In the genomic region with DNA sequence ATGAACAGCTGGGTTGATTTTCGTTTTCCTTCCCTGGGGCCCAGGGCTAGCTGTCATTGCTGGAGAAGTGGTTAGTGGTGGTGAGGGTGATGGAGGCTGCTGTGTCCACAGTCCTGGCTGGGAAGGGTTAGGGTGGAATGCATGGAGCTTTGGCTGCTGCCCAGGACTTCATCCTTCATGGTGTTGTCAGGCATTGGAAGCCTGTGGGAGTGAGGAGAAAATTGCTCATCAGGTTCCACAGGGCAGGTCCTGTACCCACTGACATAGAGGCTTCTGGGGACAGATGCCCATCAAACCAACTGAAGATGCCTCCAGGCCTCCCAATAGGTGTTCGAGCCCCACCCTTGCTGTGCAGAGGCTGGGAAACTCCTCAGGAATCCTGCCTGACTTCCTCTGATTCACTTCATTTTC, we compare ENCODE assay signal across 29 cellular contexts.
DNase-seq lines count a peak whose midpoint lies in the region; ATAC-seq and TF ChIP-seq lines count a peak whose summit lies in the region.
"Had no signal": no experiment of that assay in that cellular context is flagged by ENCODE, and none has a peak within 500 bp of the region (broad histone marks: within the 10 kb centered on the region; RNA-seq: fewer than 3 reads in every experiment).

No MANE protein-coding gene starts in this region.

- peaks cover 0 to 9% (median 0%) of the 10 kb centered on the region in 9 donors for H3K27me3 ChIP-seq in heart left ventricle
- H3K27me3 ChIP-seq: right lobe of liver had no signal

- H3K4me3 ChIP-seq in astrocyte of the spinal cord (ENCODE audit: low read depth, low read length) = no peak overlapping the region
- H3K4me3 ChIP-seq in heart left ventricle = no peak overlapping the region
- H3K4me3 ChIP-seq: A549, K562, right lobe of liver, stomach had no signal

- H3K36me3 ChIP-seq in heart left ventricle = no peaks in the 10 kb centered on the region
- H3K36me3 ChIP-seq: right lobe of liver, stomach had no signal

- no peak for TF ChIP-seq CTCF in astrocyte of the spinal cord (IDR thresholded peaks at IDR 0.05; ENCODE audit: low read depth, low read length)
- TF ChIP-seq CTCF in heart left ventricle (IDR thresholded peaks at IDR 0.05) = no peak

- WGBS in heart left ventricle, 4 donors = 66 to 84% (median 78%) methylated on average over 2 of the region's 2 CpGs

- H3K27ac ChIP-seq in heart left ventricle = no peak overlapping the region
- H3K27ac ChIP-seq: A549, C4-2B, right lobe of liver, stomach had no signal

- peak; percentile 78 for DNase-seq in AG20443 (ENCODE audit: low spot score)
- peak; percentile 88 for DNase-seq in M059J (ENCODE audit: low read depth)
- DNase-seq in astrocyte of the spinal cord (ENCODE audit: low read depth, low spot score) = peak; percentile 66
- peak; percentile 64 for DNase-seq in hepatic stellate cell (ENCODE audit: low spot score)
- DNase-seq in heart left ventricle = no peak
- no peak for DNase-seq in NCI-H2107 treated with DMSO at 0.1 percent for 48 hours (lab: John Stamatoyannopoulos, UW; ENCODE audit: unreplicated experiment)
- DNase-seq in activated CD4-positive, alpha-beta T cell treated with anti-CD3 and anti-CD28 coated beads for 1 hour = no peak
- DNase-seq: activated B cell treated with CpG ODN at 0.5 μM for 24 hours; activated CD8-positive, alpha-beta T cell treated with anti-CD3 and anti-CD28 coated beads for 36 hours; activated naive CD4-positive, alpha-beta T cell treated with anti-CD3 and anti-CD28 coated beads, Interleukin-2, amount 10 ng/mL, durations not matched to agents 7 days and 5 days; activated T-cell treated with anti-CD3 and anti-CD28 coated beads, Interleukin-2, amount 50 U/mL, for 4 hours; anterior cingulate cortex; cerebellar nuclear complex; effector CD4-positive, alpha-beta T cell; erythroblast; natural killer cell; NCI-H146; NCI-H2171 treated with DMSO at 0.1 percent for 48 hours; NCI-H526 treated with DMSO at 0.1 percent for 48 hours; right lobe of liver; Right ventricle myocardium superior; stomach; SW 1271 had no signal

- ATAC-seq in heart left ventricle (no peak), HG02623 (IDR thresholded peaks at IDR 0.05; ENCODE audit: unreplicated experiment) (no peak)
- ATAC-seq: A549; activated CD8-positive, alpha-beta T cell treated with anti-CD3 and anti-CD28 coated beads for 36 hours; activated T-cell treated with anti-CD3 and anti-CD28 coated beads, Interleukin-2, amount 50 U/mL, for 4 hours; HCT116; left lobe of liver; natural killer cell; right lobe of liver had no signal

- no peaks in the 10 kb centered on the region for H3K4me1 ChIP-seq in heart left ventricle
- H3K4me1 ChIP-seq: A549, right lobe of liver, stomach had no signal

- TF ChIP-seq POLR2A in heart left ventricle (IDR thresholded peaks at IDR 0.05) = no peak

- intact Hi-C loops in heart left ventricle (cut with DNase I) = no loop called here

- in situ Hi-C loops in astrocyte of the spinal cord (cut with HindIII; ENCODE audit: low sequenced_read_pairs) = no loop called here

- H3K9me3 ChIP-seq in heart left ventricle = no peaks in the 10 kb centered on the region
- H3K9me3 ChIP-seq: A549, right lobe of liver, stomach had no signal

Comparison
In these comparisons a context has a peak if more than half of its experiments do, and no peak if none do; other contexts are left out.
1. DNase-seq: peak in AG20443 (single experiment), M059J (single experiment), astrocyte of the spinal cord (single experiment) and hepatic stellate cell (single experiment); none in heart left ventricle (0 of 5), NCI-H2107 treated with DMSO at 0.1 percent for 48 hours (single experiment) and activated CD4-positive, alpha-beta T cell treated with anti-CD3 and anti-CD28 coated beads for 1 hour (single experiment).